1 cellular context compared by ENCODE assay signal in the genomic region with DNA sequence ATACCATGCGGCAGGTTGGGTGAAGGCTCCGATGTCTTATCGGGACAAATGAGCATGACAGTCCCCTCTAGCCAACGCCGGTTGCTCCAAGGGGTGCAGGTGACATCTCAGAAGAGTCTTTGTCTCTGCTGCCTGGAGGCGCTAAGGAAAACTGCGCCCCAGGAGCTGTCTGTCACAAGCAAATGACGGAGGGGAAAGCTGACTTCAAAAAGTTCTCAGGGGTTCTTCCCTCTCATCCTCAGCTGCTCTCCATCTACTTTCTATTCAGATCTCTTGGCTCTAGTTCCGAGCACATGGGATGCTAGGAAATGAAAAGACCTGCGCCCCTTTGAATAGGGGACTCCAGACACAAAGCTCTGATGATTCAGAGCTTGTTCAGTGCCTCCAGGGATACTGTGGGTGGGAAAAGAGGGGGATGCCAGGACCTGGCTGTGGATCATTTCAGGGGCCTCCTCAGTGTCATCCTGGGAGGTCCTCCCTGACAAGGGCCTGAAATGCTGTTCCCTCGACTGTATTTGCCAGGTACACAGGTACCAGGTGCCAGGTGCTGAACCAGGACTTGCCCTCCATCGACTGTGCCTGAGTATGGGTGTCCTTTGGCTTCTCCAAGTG.
TF ChIP-seq lines count a peak whose summit lies in the region.

No MANE protein-coding gene starts in this region.

TF ChIP-seq in GM12878, 131 proteins besides CTCF, POLR2A, EP300 and RAD21 (continued from another document):
- TF ChIP-seq CREM (IDR thresholded peaks at IDR 0.05; ENCODE audit: low read depth) (no peak), FOXM1 (IDR thresholded peaks at IDR 0.05; ENCODE audit: low read depth, low read length) (no peak), NR2C1 (IDR thresholded peaks at IDR 0.05) (no peak), SPI1 (IDR thresholded peaks at IDR 0.05; ENCODE audit: borderline replicate concordance, insufficient read depth, low read depth, low read length) (no peak), ZNF217 (IDR thresholded peaks at IDR 0.05) (no peak), ZBED1 (IDR thresholded peaks at IDR 0.05; ENCODE audit: borderline replicate concordance) (no peak), EED (IDR thresholded peaks at IDR 0.05; ENCODE audit: low read depth) (no peak), MYB (IDR thresholded peaks at IDR 0.05; ENCODE audit: borderline replicate concordance, low read depth, low read length) (no peak)
